ENCODE assay signal across 16 cellular contexts in genomic region chr20:54254596-54254995, GRCh38. TPM values are rescaled to one million over a fixed set of nuclear protein-coding genes. Genes with fewer than 3 reads are reported as not detected.
DNase-seq lines count a peak whose midpoint lies in the region; ATAC-seq, FAIRE-seq and TF ChIP-seq lines count a peak whose summit lies in the region.
"Had no signal": no experiment of that assay in that cellular context is flagged by ENCODE, and none has a peak within 500 bp of the region (broad histone marks: within the 10 kb centered on the region; RNA-seq: fewer than 3 reads in every experiment).

No MANE protein-coding gene starts in this region.

- no peak for TF ChIP-seq POLR2A in IMR-90 (IDR thresholded peaks at IDR 0.05; ENCODE audit: low read depth, low read length)

- no peaks in the 10 kb centered on the region for H3K27me3 ChIP-seq in IMR-90 (ENCODE audit: control insufficient read depth, insufficient read depth, low read length)
- no peaks in the 10 kb centered on the region for H3K27me3 ChIP-seq in skeletal muscle satellite cell (ENCODE audit: control insufficient read depth, insufficient read depth, low read length)
- no peaks in the 10 kb centered on the region for H3K27me3 ChIP-seq in small intestine (ENCODE audit: control insufficient read depth in 2 of 2, insufficient read depth in 2 of 2, low read length in 2 of 2)
- H3K27me3 ChIP-seq: SJSA1 had no signal

- no peak overlapping the region for H2BK20ac ChIP-seq in IMR-90 (ENCODE audit: low read depth, low read length)

- no peaks in the 10 kb centered on the region for H3K9me3 ChIP-seq in IMR-90 (ENCODE audit: control insufficient read depth, insufficient read depth, low read length)
- H3K9me3 ChIP-seq in skeletal muscle satellite cell (replicated peaks; ENCODE audit: low read length) = no peaks in the 10 kb centered on the region
- no peaks in the 10 kb centered on the region for H3K9me3 ChIP-seq in small intestine (ENCODE audit: control insufficient read depth, low read depth)
- H3K9me3 ChIP-seq: SJSA1 had no signal

- H3K4me3 ChIP-seq in IMR-90 (ENCODE audit: insufficient read depth, low read depth, low read length) (no peak overlapping the region), epithelial cell of esophagus (ENCODE audit: low read length) (no peak overlapping the region), skeletal muscle satellite cell (ENCODE audit: low read length) (no peak overlapping the region), small intestine (ENCODE audit: low read depth in 1 of 2, low read length in 2 of 2) (no peak overlapping the region)
- H3K4me3 ChIP-seq: SJSA1 had no signal

- no peak for FAIRE-seq in small intestine (lab: Jason Lieb, UNC)
- FAIRE-seq: D721Med had no signal

- no TSS peak for BruUV-seq in IMR-90 (replicated peaks; lab: Mats Ljungman, UMichigan)

- no peak overlapping the region for H3K14ac ChIP-seq in IMR-90 (replicated peaks; ENCODE audit: low read depth, low read length)

- no peak for TF ChIP-seq RAD21 in IMR-90 (IDR thresholded peaks at IDR 0.05; ENCODE audit: low read length)

- no peaks in the 10 kb centered on the region for H3K79me1 ChIP-seq in IMR-90 (ENCODE audit: low read depth in 1 of 2, low read length in 2 of 2)

- H4K8ac ChIP-seq in IMR-90 (ENCODE audit: low read depth in 2 of 2, low read length in 2 of 2) = no peak overlapping the region

- H2AK9ac ChIP-seq in IMR-90 (replicated peaks; ENCODE audit: low read depth, low read length, poor library complexity) = no peak overlapping the region

- TF ChIP-seq CTCF in IMR-90 (conservative IDR thresholded peaks at IDR 0.05; ENCODE audit: low read depth, low read length) (no peak), epithelial cell of esophagus (IDR thresholded peaks at IDR 0.05; ENCODE audit: insufficient read depth, low read depth, low read length, missing control alignments) (no peak)

- H3K9me1 ChIP-seq in IMR-90 (ENCODE audit: insufficient read depth, low read length) = peaks cover 2% of the 10 kb centered on the region; the same call in 1 of the 2 replicates

- DNase-seq in IMR-90 = peak; percentile 19
- DNase-seq in epithelial cell of esophagus (ENCODE audit: low read depth) = peak; percentile 20
- DNase-seq in small intestine = no peak
- DNase-seq: CD8-positive, alpha-beta T cell; DND-41; GF-D8; Karpas-422; NCI-H1417; NCI-H2029 treated with DMSO at 0.1 percent for 48 hours; NCI-H510A treated with DMSO at 0.1 percent for 48 hours had no signal

- H4K91ac ChIP-seq in IMR-90 (ENCODE audit: insufficient read depth, low read depth, low read length) = no peak overlapping the region

- H3K23ac ChIP-seq in IMR-90 (ENCODE audit: low read depth, low read length) = no peak overlapping the region

- no peak overlapping the region for H4K5ac ChIP-seq in IMR-90 (ENCODE audit: low read depth, low read length)

- H3K27ac ChIP-seq in IMR-90 (ENCODE audit: insufficient read depth, low read length) = no peak overlapping the region
- H3K27ac ChIP-seq in small intestine (ENCODE audit: low read depth in 1 of 2, low read length in 1 of 2) = no peak overlapping the region
- H3K27ac ChIP-seq: SJSA1 had no signal

- CTCF ChIA-PET in IMR-90 (lab: Yijun Ruan, JAX) = no interaction called here

- no peak overlapping the region for H3K56ac ChIP-seq in IMR-90 (ENCODE audit: extremely low read depth, insufficient read depth, low read length)

- no peaks in the 10 kb centered on the region for H3K36me3 ChIP-seq in IMR-90 (ENCODE audit: control insufficient read depth, insufficient read depth, low read length)
- H3K36me3 ChIP-seq in skeletal muscle satellite cell (ENCODE audit: insufficient read depth, low read length) = no peaks in the 10 kb centered on the region
- no peaks in the 10 kb centered on the region for H3K36me3 ChIP-seq in small intestine (ENCODE audit: control insufficient read depth in 2 of 2, insufficient read depth in 2 of 2, low read length in 2 of 2)
- H3K36me3 ChIP-seq: SJSA1 had no signal

- no peak overlapping the region for H2BK120ac ChIP-seq in IMR-90 (ENCODE audit: low read depth, low read length)

- H2BK5ac ChIP-seq in IMR-90 (ENCODE audit: low read depth, low read length, poor library complexity, severe bottlenecking) = no peak overlapping the region

- in situ Hi-C loops in IMR-90 (cut with MboI; ENCODE audit: low sequenced_read_pairs) = no loop called here

- dilution Hi-C loops in IMR-90 (cut with HindIII; ENCODE audit: low sequenced_read_pairs, unreplicated experiment) = no loop called here

- no CpG with 5 or more reads among the region's 4 CpGs for WGBS in IMR-90 (ENCODE audit: extremely low coverage in 2 of 2, insufficient read length in 1 of 2), 2 experiments
- WGBS in small intestine, 3 donors = 83 to 91% (median 86%) methylated on average over 3 to 4 of the region's 4 CpGs

- no peak overlapping the region for H3K4me2 ChIP-seq in IMR-90 (ENCODE audit: low read depth, low read length)
- H3K4me2 ChIP-seq in skeletal muscle satellite cell (ENCODE audit: low read length) = peak overlapping the region; percentile 49

- no peak overlapping the region for H2AFZ ChIP-seq in IMR-90 (replicated peaks; ENCODE audit: low read length, poor library complexity)

- intact Hi-C loops in IMR-90 (cut with micrococcal nuclease) = no loop called here

- POLR2A ChIA-PET in IMR-90 (lab: Charles Lee; ENCODE audit: unreplicated experiment) = no interaction called here

- H3K18ac ChIP-seq in IMR-90 (ENCODE audit: low read depth, low read length) = no peak overlapping the region

- ATAC-seq in IMR-90 (ENCODE audit: low read depth) (peak; percentile 29; the same call in 1 of the 2 replicates), SK-N-SH treated with all-trans-retinoic acid at 6 μM for 48 hours (peak; percentile 60), HG03565 (IDR thresholded peaks at IDR 0.05; ENCODE audit: unreplicated experiment) (no peak), HG02763 (IDR thresholded peaks at IDR 0.05; ENCODE audit: unreplicated experiment) (no peak)
- ATAC-seq: CD8-positive, alpha-beta T cell had no signal

- H2BK15ac ChIP-seq in IMR-90 (ENCODE audit: low read depth, low read length) = no peak overlapping the region

- H4K20me1 ChIP-seq in IMR-90 (ENCODE audit: insufficient read depth, low read length) = no peaks in the 10 kb centered on the region

- no peak overlapping the region for H3K9ac ChIP-seq in IMR-90 (ENCODE audit: low read depth, low read length)
- H3K9ac ChIP-seq in skeletal muscle satellite cell (ENCODE audit: low read depth, low read length) = peak overlapping the region; percentile 44

- peaks cover 6% of the 10 kb centered on the region for H3K4me1 ChIP-seq in IMR-90 (ENCODE audit: control insufficient read depth, insufficient read depth, low read length)
- H3K4me1 ChIP-seq in skeletal muscle satellite cell (ENCODE audit: control insufficient read depth, insufficient read depth, low read length) = peaks cover 39% of the 10 kb centered on the region
- H3K4me1 ChIP-seq in small intestine (ENCODE audit: control insufficient read depth in 2 of 2, insufficient read depth in 1 of 2, low read depth in 1 of 2, low read length in 1 of 2) = no peaks in the 10 kb centered on the region
- H3K4me1 ChIP-seq: SJSA1 had no signal

- no peak overlapping the region for H2AK5ac ChIP-seq in IMR-90 (ENCODE audit: low read depth, low read length)

- no peak overlapping the region for H3K4ac ChIP-seq in IMR-90 (ENCODE audit: low read depth, low read length)

TF ChIP-seq in IMR-90, 13 proteins besides CTCF, POLR2A, EP300 and RAD21:
- TF ChIP-seq MAFK (IDR thresholded peaks at IDR 0.05; ENCODE audit: low read depth, low read length) (no peak), RCOR1 (IDR thresholded peaks at IDR 0.05; ENCODE audit: insufficient replicate concordance, low read length) (no peak), USF2 (IDR thresholded peaks at IDR 0.05; ENCODE audit: low read depth, low read length) (no peak), RFX5 (IDR thresholded peaks at IDR 0.05; ENCODE audit: low read depth, low read length) (no peak), BHLHE40 (IDR thresholded peaks at IDR 0.05; ENCODE audit: low read depth, low read length) (no peak), CEBPB (IDR thresholded peaks at IDR 0.05; ENCODE audit: low read depth, low read length) (no peak), CHD1 (IDR thresholded peaks at IDR 0.05; ENCODE audit: low read depth, low read length) (no peak)

TF ChIP-seq in SK-N-SH treated with all-trans-retinoic acid at 6 μM for 48 hours, 23 proteins besides CTCF, POLR2A, EP300 and RAD21 (continues in another document):
- no peak for TF ChIP-seq GLIS3 (CRISPR knock-in tag; IDR thresholded peaks at IDR 0.05)
- TF ChIP-seq ZFP3 (CRISPR knock-in tag; IDR thresholded peaks at IDR 0.05) = no peak
- no peak for TF ChIP-seq ZNF70 (CRISPR knock-in tag; IDR thresholded peaks at IDR 0.05)
- no peak for TF ChIP-seq CSRNP3 (CRISPR knock-in tag; IDR thresholded peaks at IDR 0.05)
- TF ChIP-seq BACH2 (CRISPR knock-in tag; IDR thresholded peaks at IDR 0.05; ENCODE audit: borderline replicate concordance) = no peak

RNA-seq across cellular contexts. Expression of gene PFDN4, which starts 46.7 kb away (rescaled TPM):
- 14.9 and 83.9 TPM in 2 replicates for total RNA-seq in IMR-90 (2012; rRNA removed)
- polyA plus RNA-seq in IMR-90 (2012; rRNA removed) = 62.7 and 93.2 TPM in 2 replicates
- 4.3 and 6.6 TPM in 2 replicates for polyA plus RNA-seq in IMR-90 (2012; cell fraction: cytosol; rRNA removed)
- polyA plus RNA-seq in IMR-90 (2012; cell fraction: nucleus; rRNA removed; ENCODE audit: low replicate concordance) = 0.66 and 6.4 TPM in 2 replicates
- total RNA-seq in skeletal muscle satellite cell (2012; rRNA removed) = 84.7 and 135 TPM in 2 replicates
- 10 to 100 TPM; 25.9 to 65.3 (median 43.0) TPM for polyA plus RNA-seq in small intestine

Comparison
In these comparisons a context has a peak if more than half of its experiments do, and no peak if none do; other contexts are left out.
1. ATAC-seq: peak in IMR-90 (single experiment) and SK-N-SH treated with all-trans-retinoic acid at 6 μM for 48 hours (single experiment); none in HG03565 (single experiment) and HG02763 (single experiment).